Comparison of ENCODE assay signal across 30 cellular contexts in genomic region chr2:71781695-71782228, GRCh38.
"Had no signal": no experiment of that assay in that cellular context is flagged by ENCODE, and none has a peak within 500 bp of the region (broad histone marks: within the 10 kb centered on the region; RNA-seq: fewer than 3 reads in every experiment).

No MANE protein-coding gene starts in this region.

- H3K4me3 ChIP-seq: adrenal gland, body of pancreas, gastroesophageal sphincter, hepatocyte, psoas muscle, smooth muscle cell, suprapubic skin, tibial artery, upper lobe of right lung had no signal

- H3K36me3 ChIP-seq: adrenal gland, gastroesophageal sphincter, suprapubic skin, tibial artery, upper lobe of right lung, WERI-Rb-1 had no signal

- H3K4me1 ChIP-seq: adrenal gland, body of pancreas, upper lobe of right lung had no signal

- H3K27ac ChIP-seq: adrenal gland, body of pancreas, gastroesophageal sphincter, hepatocyte, psoas muscle, suprapubic skin, tibial artery, upper lobe of right lung, WERI-Rb-1 had no signal

- H3K27me3 ChIP-seq: adrenal gland, body of pancreas, hepatocyte, tibial artery, upper lobe of right lung had no signal

- H3K4me3 Mint-ChIP-seq: activated naive CD4-positive, alpha-beta T cell treated with anti-CD3 and anti-CD28 coated beads for 36 hours; activated naive CD8-positive, alpha-beta T cell treated with anti-CD3 and anti-CD28 coated beads for 36 hours; natural killer cell treated with Interleukin-12 subunit alpha and Interleukin-12 subunit beta and Interleukin-15 and Interleukin-18, amount 100 ng/mL, for 72 hours; T-helper 17 cell had no signal

- H3K4me1 Mint-ChIP-seq: activated naive CD8-positive, alpha-beta T cell treated with anti-CD3 and anti-CD28 coated beads for 36 hours; T-helper 17 cell had no signal

- H3K27ac Mint-ChIP-seq: activated naive CD4-positive, alpha-beta T cell treated with anti-CD3 and anti-CD28 coated beads for 36 hours; activated naive CD8-positive, alpha-beta T cell treated with anti-CD3 and anti-CD28 coated beads for 36 hours; activated T-helper 2 cell treated with anti-CD3 and anti-CD28 coated beads, Interferon-gamma antibody, Interleukin-2, Interleukin-4, amounts not matched to agents 10 μg/mL and 5 μg/mL and 100 μg/mL, durations not matched to agents 14 hours and 24 hours and 36 hours; natural killer cell treated with Interleukin-12 subunit alpha and Interleukin-12 subunit beta and Interleukin-15 and Interleukin-18, amount 100 ng/mL, for 72 hours; T-helper 17 cell had no signal

- H3K9me3 ChIP-seq: adrenal gland, body of pancreas, gastroesophageal sphincter, psoas muscle, suprapubic skin, tibial artery, upper lobe of right lung had no signal

- H3K36me3 Mint-ChIP-seq: activated naive CD8-positive, alpha-beta T cell treated with anti-CD3 and anti-CD28 coated beads for 36 hours; natural killer cell treated with Interleukin-12 subunit alpha and Interleukin-12 subunit beta and Interleukin-15 and Interleukin-18, amount 100 ng/mL, for 72 hours had no signal

- H3K9me3 Mint-ChIP-seq: activated naive CD4-positive, alpha-beta T cell treated with anti-CD3 and anti-CD28 coated beads for 36 hours; activated naive CD8-positive, alpha-beta T cell treated with anti-CD3 and anti-CD28 coated beads for 36 hours; activated T-helper 2 cell treated with anti-CD3 and anti-CD28 coated beads, Interferon-gamma antibody, Interleukin-2, Interleukin-4, amounts not matched to agents 10 μg/mL and 5 μg/mL and 100 μg/mL, durations not matched to agents 14 hours and 24 hours and 36 hours; natural killer cell treated with Interleukin-12 subunit alpha and Interleukin-12 subunit beta and Interleukin-15 and Interleukin-18, amount 100 ng/mL, for 72 hours had no signal

- ATAC-seq: activated CD4-positive, CD25-positive, alpha-beta regulatory T cell treated with anti-CD3 and anti-CD28 coated beads, Interleukin-2, amount 50 U/mL, for 24 hours; body of pancreas; gastroesophageal sphincter; left colon; natural killer cell treated with Interleukin-12 subunit alpha and Interleukin-12 subunit beta and Interleukin-15 and Interleukin-18, amount 100 ng/mL, for 72 hours; psoas muscle; T-helper 17 cell; upper lobe of right lung had no signal

- DNase-seq: activated CD4-positive, alpha-beta T cell treated with anti-CD3 and anti-CD28 coated beads for 48 hours; activated CD4-positive, alpha-beta T cell treated with anti-CD3 and anti-CD28 coated beads, Interleukin-2, amount 50 U/mL, for 48 hours; activated naive CD4-positive, alpha-beta T cell treated with anti-CD3 and anti-CD28 coated beads for 36 hours; activated naive CD8-positive, alpha-beta T cell treated with anti-CD3 and anti-CD28 coated beads for 36 hours; activated T-cell treated with anti-CD3 and anti-CD28 coated beads, Interleukin-2, amount 50 U/mL, for 48 hours; adrenal gland; aorta; body of pancreas; dermis blood vessel endothelial cell; effector memory CD4-positive, alpha-beta T cell; erythroblast; kidney; left colon; psoas muscle; stimulated activated CD4-positive, alpha-beta T cell treated with anti-CD3 and anti-CD28 coated beads, Interleukin-15, amount 100 ng/mL, for 24 hours; stimulated activated CD4-positive, alpha-beta T cell treated with anti-CD3 and anti-CD28 coated beads, Interleukin-2, amount 100 ng/mL, for 24 hours; stimulated activated naive CD4-positive, alpha-beta T cell; SW 1271; T-helper 17 cell; T1000; upper lobe of right lung; WERI-Rb-1 had no signal
